ENCODE assay signal across 1 cellular context in genomic region chr10:117240730-117241529, GRCh38.
TF ChIP-seq lines count a peak whose summit lies in the region.

TSS of gene SLC18A2 (plus strand) at chr10:117241114. CDS start at chr10:117241694, 580 bp downstream.

TF ChIP-seq in SK-N-SH, 30 proteins besides CTCF, POLR2A, EP300 and RAD21 (continued from another document):
- TF ChIP-seq REST (IDR thresholded peaks at IDR 0.05; ENCODE audit: low read depth, low read length): no peak
TF ChIP-seq in SK-N-SH: peak in this region for 0.
